In the genomic region with DNA sequence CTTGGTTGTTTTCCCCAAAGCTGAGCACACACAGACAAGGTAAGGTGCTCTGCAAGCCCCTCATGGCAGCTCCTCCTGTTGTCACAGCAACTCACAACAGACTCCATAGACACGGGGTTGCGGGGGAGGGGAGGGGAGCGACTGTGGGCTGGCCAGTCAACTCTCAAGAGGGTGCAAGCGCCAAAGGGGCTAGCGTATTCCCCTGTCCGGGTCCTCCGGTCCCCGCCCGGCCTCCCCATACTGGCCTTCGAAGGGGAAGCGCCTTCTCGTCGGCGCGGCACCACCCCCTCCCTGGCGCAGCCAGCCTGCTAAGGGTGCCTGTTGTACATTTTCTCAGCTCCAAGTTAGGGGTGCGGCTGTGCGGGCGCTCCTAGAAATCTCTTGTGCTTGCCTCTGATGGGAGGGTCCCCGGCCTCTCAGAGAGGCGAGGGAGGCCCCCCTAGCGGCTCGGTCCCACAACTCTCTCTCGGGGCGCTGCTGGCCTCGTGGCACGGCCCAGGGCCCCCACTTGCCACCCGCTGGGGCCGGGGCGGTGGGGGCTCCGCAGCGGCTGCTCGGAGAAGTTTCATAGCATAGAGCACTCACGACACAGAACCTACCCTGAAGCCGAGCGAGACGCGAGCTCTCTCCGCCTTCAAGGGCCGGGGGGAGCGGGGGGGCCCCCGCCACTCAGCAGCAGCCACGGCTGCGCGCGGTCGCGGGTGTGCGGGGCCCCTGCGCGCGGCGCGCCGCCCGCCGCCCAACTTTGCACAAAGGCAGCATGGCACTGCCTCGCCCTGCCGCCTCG, we compare ENCODE assay signal across 1 cellular context.
TF ChIP-seq lines count a peak whose summit lies in the region.

No MANE protein-coding gene starts in this region.

TF ChIP-seq in WTC11, 78 proteins besides CTCF, POLR2A, EP300 and RAD21 (continued from another document):
- TF ChIP-seq, protein P1, sequence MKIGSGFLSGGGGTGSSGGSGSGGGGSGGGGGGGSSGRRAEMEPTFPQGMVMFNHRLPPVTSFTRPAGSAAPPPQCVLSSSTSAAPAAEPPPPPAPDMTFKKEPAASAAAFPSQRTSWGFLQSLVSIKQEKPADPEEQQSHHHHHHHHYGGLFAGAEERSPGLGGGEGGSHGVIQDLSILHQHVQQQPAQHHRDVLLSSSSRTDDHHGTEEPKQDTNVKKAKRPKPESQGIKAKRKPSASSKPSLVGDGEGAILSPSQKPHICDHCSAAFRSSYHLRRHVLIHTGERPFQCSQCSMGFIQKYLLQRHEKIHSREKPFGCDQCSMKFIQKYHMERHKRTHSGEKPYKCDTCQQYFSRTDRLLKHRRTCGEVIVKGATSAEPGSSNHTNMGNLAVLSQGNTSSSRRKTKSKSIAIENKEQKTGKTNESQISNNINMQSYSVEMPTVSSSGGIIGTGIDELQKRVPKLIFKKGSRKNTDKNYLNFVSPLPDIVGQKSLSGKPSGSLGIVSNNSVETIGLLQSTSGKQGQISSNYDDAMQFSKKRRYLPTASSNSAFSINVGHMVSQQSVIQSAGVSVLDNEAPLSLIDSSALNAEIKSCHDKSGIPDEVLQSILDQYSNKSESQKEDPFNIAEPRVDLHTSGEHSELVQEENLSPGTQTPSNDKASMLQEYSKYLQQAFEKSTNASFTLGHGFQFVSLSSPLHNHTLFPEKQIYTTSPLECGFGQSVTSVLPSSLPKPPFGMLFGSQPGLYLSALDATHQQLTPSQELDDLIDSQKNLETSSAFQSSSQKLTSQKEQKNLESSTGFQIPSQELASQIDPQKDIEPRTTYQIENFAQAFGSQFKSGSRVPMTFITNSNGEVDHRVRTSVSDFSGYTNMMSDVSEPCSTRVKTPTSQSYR (CRISPR knock-in tag; IDR thresholded peaks at IDR 0.05) = 0 out of 2 replicates have a peak, but pooled peaks have one; percentile 5
- no peak for TF ChIP-seq GABPB1 (CRISPR knock-in tag; IDR thresholded peaks at IDR 0.05)
- no peak for TF ChIP-seq CBFB (CRISPR knock-in tag; IDR thresholded peaks at IDR 0.05; ENCODE audit: low read depth)
- TF ChIP-seq, protein P2, sequence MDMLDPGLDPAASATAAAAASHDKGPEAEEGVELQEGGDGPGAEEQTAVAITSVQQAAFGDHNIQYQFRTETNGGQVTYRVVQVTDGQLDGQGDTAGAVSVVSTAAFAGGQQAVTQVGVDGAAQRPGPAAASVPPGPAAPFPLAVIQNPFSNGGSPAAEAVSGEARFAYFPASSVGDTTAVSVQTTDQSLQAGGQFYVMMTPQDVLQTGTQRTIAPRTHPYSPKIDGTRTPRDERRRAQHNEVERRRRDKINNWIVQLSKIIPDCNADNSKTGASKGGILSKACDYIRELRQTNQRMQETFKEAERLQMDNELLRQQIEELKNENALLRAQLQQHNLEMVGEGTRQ (CRISPR knock-in tag; IDR thresholded peaks at IDR 0.05) = no peak
- TF ChIP-seq ELF4 (CRISPR knock-in tag; IDR thresholded peaks at IDR 0.05; ENCODE audit: low read depth) = no peak
- TF ChIP-seq PRRX2 (CRISPR knock-in tag; IDR thresholded peaks at IDR 0.05) = no peak
TF ChIP-seq in WTC11: peak in this region for 4.
